In genomic region chr3:18189651-18190050, GRCh38 we compare ENCODE assay signal across 18 cellular contexts.
DNase-seq lines count a peak whose midpoint lies in the region; ATAC-seq and TF ChIP-seq lines count a peak whose summit lies in the region.
"Had no signal": no experiment of that assay in that cellular context is flagged by ENCODE, and none has a peak within 500 bp of the region (broad histone marks: within the 10 kb centered on the region; RNA-seq: fewer than 3 reads in every experiment).

No MANE protein-coding gene starts in this region.

- no peaks in the 10 kb centered on the region for H3F3A ChIP-seq in GM23248 (ENCODE audit: insufficient read depth)
- no peaks in the 10 kb centered on the region for H3F3A ChIP-seq in PC-9 (ENCODE audit: insufficient read depth, low read depth)

- H3K9me3 ChIP-seq in GM23248 (ENCODE audit: low read depth) (no peaks in the 10 kb centered on the region), PC-9 (ENCODE audit: insufficient read depth, low read depth) (peaks cover 7% of the 10 kb centered on the region; the same call in 1 of the 2 replicates)
- H3K9me3 ChIP-seq: colonic mucosa, neutrophil had no signal

- BruUV-seq in PC-9 (replicated peaks; lab: Mats Ljungman, UMichigan), result no TSS peak

- no peak overlapping the region for H3K9ac ChIP-seq in GM23248

- 3% methylated on average over 4 of the region's 4 CpGs for WGBS in GM23248 (ENCODE audit: low coverage in 1 of 2, low lambda C conversion rate in 2 of 2, missing lambda C conversion rate in 2 of 2), 2 experiments

- H3K9me2 ChIP-seq in GM23248 (ENCODE audit: insufficient read depth) (no peaks in the 10 kb centered on the region), PC-9 (ENCODE audit: insufficient read depth) (no peaks in the 10 kb centered on the region)

- H3K4me3 Mint-ChIP-seq in WTC11, result no peak overlapping the region
- H3K4me3 Mint-ChIP-seq in activated CD8-positive, alpha-beta T cell treated with anti-CD3 and anti-CD28 coated beads, Interleukin-2, amount 10 ng/mL, durations not matched to agents 7 days and 5 days, result no peak overlapping the region
- H3K4me3 Mint-ChIP-seq: activated CD8-positive, alpha-beta T cell treated with anti-CD3 and anti-CD28 coated beads for 36 hours; activated naive CD4-positive, alpha-beta T cell treated with anti-CD3 and anti-CD28 coated beads, Interleukin-2, amount 50 U/mL, for 24 hours had no signal

- peaks cover 3% of the 10 kb centered on the region for H3K36me3 Mint-ChIP-seq in WTC11
- H3K36me3 Mint-ChIP-seq in activated CD8-positive, alpha-beta T cell treated with anti-CD3 and anti-CD28 coated beads, Interleukin-2, amount 10 ng/mL, durations not matched to agents 7 days and 5 days (ENCODE audit: low read depth), result no peaks in the 10 kb centered on the region
- H3K36me3 Mint-ChIP-seq: activated naive CD4-positive, alpha-beta T cell treated with anti-CD3 and anti-CD28 coated beads, Interleukin-2, amount 50 U/mL, for 24 hours had no signal

- no peak overlapping the region for H3K27ac ChIP-seq in ACC112 (ENCODE audit: low read depth, low read length)
- H3K27ac ChIP-seq in GM23248, result no peak overlapping the region
- no peak overlapping the region for H3K27ac ChIP-seq in PC-9
- H3K27ac ChIP-seq: colonic mucosa, neutrophil, RWPE1 had no signal

- POLR2A ChIA-PET in WTC11 (lab: Charles Lee) (no interaction called here), PC-9 (lab: Charles Lee; ENCODE audit: unreplicated experiment) (no interaction called here)
- POLR2A ChIA-PET in activated CD8-positive, alpha-beta T cell treated with anti-CD3 and anti-CD28 coated beads, Interleukin-2, amount 10 ng/mL, durations not matched to agents 7 days and 5 days (lab: Charles Lee), result no interaction called here

- intact Hi-C loops in PC-9 (cut with micrococcal nuclease; ENCODE audit: unreplicated experiment), result no loop called here

- H3K9me3 Mint-ChIP-seq in WTC11, result peaks cover 4% of the 10 kb centered on the region; the same call in 1 of the 2 replicates
- H3K9me3 Mint-ChIP-seq in activated CD8-positive, alpha-beta T cell treated with anti-CD3 and anti-CD28 coated beads, Interleukin-2, amount 10 ng/mL, durations not matched to agents 7 days and 5 days (ENCODE audit: insufficient read depth), result no peaks in the 10 kb centered on the region
- H3K9me3 Mint-ChIP-seq: activated naive CD4-positive, alpha-beta T cell treated with anti-CD3 and anti-CD28 coated beads, Interleukin-2, amount 50 U/mL, for 24 hours had no signal

- in situ Hi-C loops in GM23248 (cut with MboI), result no loop called here

- H3K4me1 ChIP-seq in ACC112 (ENCODE audit: control insufficient read depth, insufficient read depth, low read length, unreplicated experiment) (peaks cover 8% of the 10 kb centered on the region), GM23248 (ENCODE audit: insufficient read depth) (peaks cover 12% of the 10 kb centered on the region), PC-9 (replicated peaks; ENCODE audit: insufficient read depth) (peaks cover 9% of the 10 kb centered on the region)
- H3K4me1 ChIP-seq: colonic mucosa had no signal

- CTCF ChIA-PET in WTC11 (lab: Charles Lee), result interaction anchor here (0.6 kb wide), 1 partner anchor 200 kb away, joined by 3 read pairs; no protein-coding TSS in a partner anchor
- CTCF ChIA-PET in activated CD8-positive, alpha-beta T cell treated with anti-CD3 and anti-CD28 coated beads, Interleukin-2, amount 10 ng/mL, durations not matched to agents 7 days and 5 days (lab: Charles Lee), result no interaction called here
- CTCF ChIA-PET in PC-9 (lab: Charles Lee), result no interaction called here

- no peaks in the 10 kb centered on the region for H3K79me2 ChIP-seq in ACC112 (ENCODE audit: control insufficient read depth, insufficient read depth, low read length, unreplicated experiment)
- H3K79me2 ChIP-seq in GM23248 (ENCODE audit: insufficient read depth), result no peaks in the 10 kb centered on the region
- H3K79me2 ChIP-seq in PC-9 (ENCODE audit: low read depth), result no peaks in the 10 kb centered on the region

- H4K20me1 ChIP-seq in GM23248 (ENCODE audit: insufficient read depth), result no peaks in the 10 kb centered on the region
- no peaks in the 10 kb centered on the region for H4K20me1 ChIP-seq in PC-9 (ENCODE audit: insufficient read depth)

- H3K27me3 ChIP-seq in ACC112 (ENCODE audit: insufficient read depth, low read length), result no peaks in the 10 kb centered on the region
- H3K27me3 ChIP-seq in GM23248 (replicated peaks; ENCODE audit: insufficient read depth), result no peaks in the 10 kb centered on the region
- H3K27me3 ChIP-seq in PC-9 (ENCODE audit: insufficient read depth, low read depth), result no peaks in the 10 kb centered on the region
- H3K27me3 ChIP-seq: colonic mucosa, neutrophil had no signal

- H3K27me3 Mint-ChIP-seq in WTC11 (ENCODE audit: low read depth), result no peaks in the 10 kb centered on the region
- H3K27me3 Mint-ChIP-seq in activated CD8-positive, alpha-beta T cell treated with anti-CD3 and anti-CD28 coated beads, Interleukin-2, amount 10 ng/mL, durations not matched to agents 7 days and 5 days (ENCODE audit: low read depth), result peaks cover 2% of the 10 kb centered on the region
- H3K27me3 Mint-ChIP-seq: activated CD8-positive, alpha-beta T cell treated with anti-CD3 and anti-CD28 coated beads for 36 hours had no signal

- no peaks in the 10 kb centered on the region; the same call in 1 of the 2 replicates for H3K4me1 Mint-ChIP-seq in WTC11
- H3K4me1 Mint-ChIP-seq in activated CD8-positive, alpha-beta T cell treated with anti-CD3 and anti-CD28 coated beads, Interleukin-2, amount 10 ng/mL, durations not matched to agents 7 days and 5 days (ENCODE audit: low read depth), result no peaks in the 10 kb centered on the region
- H3K4me1 Mint-ChIP-seq: activated naive CD4-positive, alpha-beta T cell treated with anti-CD3 and anti-CD28 coated beads, Interleukin-2, amount 50 U/mL, for 24 hours had no signal

- DNase-seq in GM23248, result peak; percentile 78
- peak; percentile 51 to 87 for DNase-seq in foreskin fibroblast
- no peak for DNase-seq in WTC11 (ENCODE audit: low spot score)
- DNase-seq in activated CD8-positive, alpha-beta T cell treated with anti-CD3 and anti-CD28 coated beads, Interleukin-2, amount 10 ng/mL, durations not matched to agents 7 days and 5 days, result no peak
- DNase-seq in PC-9, result no peak
- DNase-seq in activated T-cell treated with anti-CD3 and anti-CD28 coated beads, Interleukin-2, amount 50 U/mL, for 48 hours, result no peak
- DNase-seq: activated CD8-positive, alpha-beta T cell treated with anti-CD3 and anti-CD28 coated beads for 36 hours; C1 segment of cervical spinal cord; colonic mucosa; Karpas-422; NCI-H345; stimulated activated CD8-positive, alpha-beta memory T cell treated with anti-CD3 and anti-CD28 coated beads, Interleukin-4, amount 100 ng/mL, for 48 hours; T-helper 9 cell had no signal

- H3K4me3 ChIP-seq in ACC112 (ENCODE audit: low read depth, low read length), result no peak overlapping the region
- H3K4me3 ChIP-seq in GM23248, result no peak overlapping the region
- H3K4me3 ChIP-seq in foreskin fibroblast (ENCODE audit: low read depth in 1 of 2, low read length in 2 of 2), result no peak overlapping the region
- H3K4me3 ChIP-seq in PC-9, result no peak overlapping the region
- H3K4me3 ChIP-seq: colonic mucosa had no signal

- TF ChIP-seq CTCF in foreskin fibroblast (IDR thresholded peaks at IDR 0.05; ENCODE audit: low read depth, low read length) (no peak), WTC11 (IDR thresholded peaks at IDR 0.05) (no peak), PC-9 (conservative IDR thresholded peaks at IDR 0.05) (no peak)

- peak; percentile 64 for ATAC-seq in SK-N-SH treated with all-trans-retinoic acid at 6 μM for 48 hours
- ATAC-seq in WTC11, result no peak
- no peak for ATAC-seq in activated CD8-positive, alpha-beta T cell treated with anti-CD3 and anti-CD28 coated beads, Interleukin-2, amount 10 ng/mL, durations not matched to agents 7 days and 5 days
- ATAC-seq: activated CD8-positive, alpha-beta T cell treated with anti-CD3 and anti-CD28 coated beads for 36 hours had no signal

- H3K27ac Mint-ChIP-seq in WTC11, result no peak overlapping the region
- no peak overlapping the region for H3K27ac Mint-ChIP-seq in activated CD8-positive, alpha-beta T cell treated with anti-CD3 and anti-CD28 coated beads, Interleukin-2, amount 10 ng/mL, durations not matched to agents 7 days and 5 days
- H3K27ac Mint-ChIP-seq: activated CD8-positive, alpha-beta T cell treated with anti-CD3 and anti-CD28 coated beads for 36 hours; activated naive CD4-positive, alpha-beta T cell treated with anti-CD3 and anti-CD28 coated beads, Interleukin-2, amount 50 U/mL, for 24 hours had no signal

- peak overlapping the region; percentile 34 for H3K4me2 ChIP-seq in GM23248 (ENCODE audit: unreplicated experiment)
- no peak overlapping the region for H3K4me2 ChIP-seq in PC-9

- H3K36me3 ChIP-seq in ACC112 (ENCODE audit: insufficient read depth, low read length) (no peaks in the 10 kb centered on the region), GM23248 (ENCODE audit: low read depth) (no peaks in the 10 kb centered on the region), PC-9 (ENCODE audit: low read depth) (no peaks in the 10 kb centered on the region)
- H3K36me3 ChIP-seq: colonic mucosa, neutrophil had no signal

- H2AFZ ChIP-seq in ACC112 (ENCODE audit: low read length, unreplicated experiment) (peak overlapping the region; percentile 49), GM23248 (0 out of 2 replicates have a peak overlapping the region, but pooled peaks have one; percentile 4), PC-9 (no peak overlapping the region)

TF ChIP-seq in SK-N-SH treated with all-trans-retinoic acid at 6 μM for 48 hours, 23 proteins besides CTCF, POLR2A, EP300 and RAD21:
- TF ChIP-seq TCF4 (CRISPR knock-in tag; IDR thresholded peaks at IDR 0.05; ENCODE audit: borderline replicate concordance) (no peak), OSR1 (CRISPR knock-in tag; IDR thresholded peaks at IDR 0.05) (no peak), ZFP30 (CRISPR knock-in tag; IDR thresholded peaks at IDR 0.05) (no peak), RARB (CRISPR knock-in tag; IDR thresholded peaks at IDR 0.05) (no peak), ARNTL (CRISPR knock-in tag; IDR thresholded peaks at IDR 0.05; ENCODE audit: borderline replicate concordance, low read depth) (no peak)

TF ChIP-seq in WTC11, 78 proteins besides CTCF, POLR2A, EP300 and RAD21 (continues in another document):
- no peak for TF ChIP-seq SP1 (CRISPR knock-in tag; conservative IDR thresholded peaks at IDR 0.05)
- no peak for TF ChIP-seq EMX1 (CRISPR knock-in tag; IDR thresholded peaks at IDR 0.05)
- TF ChIP-seq ZBTB43 (CRISPR knock-in tag; IDR thresholded peaks at IDR 0.05), result no peak
- TF ChIP-seq NR3C1 (CRISPR knock-in tag; conservative IDR thresholded peaks at IDR 0.05; ENCODE audit: low read depth), result no peak

Comparison
In these comparisons a context has a peak if more than half of its experiments do, and no peak if none do; other contexts are left out.
1. DNase-seq: peak in GM23248 (single experiment) and foreskin fibroblast (2 of 2); none in WTC11 (single experiment), activated CD8-positive, alpha-beta T cell treated with anti-CD3 and anti-CD28 coated beads, Interleukin-2, amount 10 ng/mL, durations not matched to agents 7 days and 5 days (single experiment), PC-9 (0 of 2) and activated T-cell treated with anti-CD3 and anti-CD28 coated beads, Interleukin-2, amount 50 U/mL, for 48 hours (0 of 2).